ENCODE assay signal across 8 cellular contexts in genomic region chrX:53048169-53049126, GRCh38. TPM values are rescaled to one million over a fixed set of nuclear protein-coding genes. Genes with fewer than 3 reads are reported as not detected.
DNase-seq lines count a peak whose midpoint lies in the region; ATAC-seq and TF ChIP-seq lines count a peak whose summit lies in the region.

Gene GPR173 (plus strand): TSS chrX:53048789. CDS start chrX:53076622, 27,833 bp downstream.

- H3K4me1 ChIP-seq in A673 (ENCODE audit: insufficient read depth, low read length, poor library complexity, severe bottlenecking) (no peaks in the 10 kb centered on the region), left ventricle myocardium inferior (no peaks in the 10 kb centered on the region), prostate gland (replicated peaks) (no peaks in the 10 kb centered on the region)

- H3K4me3 Mint-ChIP-seq in activated naive CD8-positive, alpha-beta T cell treated with anti-CD3 and anti-CD28 coated beads, Interleukin-2, amount 10 ng/mL, durations not matched to agents 7 days and 5 days = peak within 1 kb of the TSS; percentile 45

- WGBS in prostate gland = 3% methylated on average over 11 of the region's 38 CpGs

- peak; percentile 30 for ATAC-seq in activated naive CD8-positive, alpha-beta T cell treated with anti-CD3 and anti-CD28 coated beads, Interleukin-2, amount 10 ng/mL, durations not matched to agents 7 days and 5 days (ENCODE audit: low read depth)
- ATAC-seq in HG02884 (IDR thresholded peaks at IDR 0.05; ENCODE audit: unreplicated experiment) = no peak
- no peak for ATAC-seq in HG03135 (IDR thresholded peaks at IDR 0.05; ENCODE audit: unreplicated experiment)

- TF ChIP-seq CTCF in A673 (conservative IDR thresholded peaks at IDR 0.05; ENCODE audit: low read depth, low read length) = no peak
- no peak for TF ChIP-seq CTCF in left ventricle myocardium inferior (IDR thresholded peaks at IDR 0.05; ENCODE audit: borderline replicate concordance)
- no peak for TF ChIP-seq CTCF in prostate gland (IDR thresholded peaks at IDR 0.05)
- TF ChIP-seq CTCF in GM13977 (IDR thresholded peaks at IDR 0.05; ENCODE audit: extremely low read depth, insufficient read depth, missing control alignments) = no peak

- no peaks in the 10 kb centered on the region for H3K27me3 ChIP-seq in A673 (replicated peaks; ENCODE audit: insufficient read depth, low read depth, low read length, poor library complexity)
- H3K27me3 ChIP-seq in left ventricle myocardium inferior (ENCODE audit: low read depth) = peaks cover 2% of the 10 kb centered on the region
- no peaks in the 10 kb centered on the region for H3K27me3 ChIP-seq in prostate gland (replicated peaks; ENCODE audit: insufficient read depth)

- H3K4me3 ChIP-seq in A673 (ENCODE audit: low read depth, low read length, poor library complexity, severe bottlenecking) = peak within 1 kb of the TSS; percentile 55
- H3K4me3 ChIP-seq in left ventricle myocardium inferior = peak within 1 kb of the TSS; percentile 59
- peak within 1 kb of the TSS; percentile 17 to 21 for H3K4me3 ChIP-seq in prostate gland

- peaks cover 4% of the 10 kb centered on the region for H3K27me3 Mint-ChIP-seq in activated naive CD8-positive, alpha-beta T cell treated with anti-CD3 and anti-CD28 coated beads, Interleukin-2, amount 10 ng/mL, durations not matched to agents 7 days and 5 days

- H3K36me3 Mint-ChIP-seq in activated naive CD8-positive, alpha-beta T cell treated with anti-CD3 and anti-CD28 coated beads, Interleukin-2, amount 10 ng/mL, durations not matched to agents 7 days and 5 days = no peaks in the 10 kb centered on the region

- no TSS peak for BruUV-seq in A673 (replicated peaks; lab: Mats Ljungman, UMichigan)

- intact Hi-C loops in A673 (cut with micrococcal nuclease; ENCODE audit: unreplicated experiment) (no loop called here), left ventricle myocardium inferior (cut with micrococcal nuclease) (no loop called here), prostate gland (cut with DNase I) (no loop called here)

- no peaks in the 10 kb centered on the region for H3K4me1 Mint-ChIP-seq in activated naive CD8-positive, alpha-beta T cell treated with anti-CD3 and anti-CD28 coated beads, Interleukin-2, amount 10 ng/mL, durations not matched to agents 7 days and 5 days

- in situ Hi-C loops in GM13977 (cut with MboI; ENCODE audit: low pct_unique_long_range_greater_than_20kb, low sequenced_read_pairs, unreplicated experiment) = no loop called here

- peak within 1 kb of the TSS; percentile 84 for H3K27ac ChIP-seq in A673 (ENCODE audit: low read depth, low read length, poor library complexity, severe bottlenecking)
- peak within 1 kb of the TSS; percentile 42 for H3K27ac ChIP-seq in left ventricle myocardium inferior (replicated peaks)
- H3K27ac ChIP-seq in prostate gland = no peak within 1 kb of the TSS

- CTCF ChIA-PET in A673 (lab: Charles Lee) = interaction anchor here (0.6 kb wide), 1 partner anchor 246 kb away, joined by 8 read pairs; no protein-coding TSS in a partner anchor

- H3K36me3 ChIP-seq in A673 (ENCODE audit: insufficient read depth, low read length, poor library complexity, severe bottlenecking) = no peaks in the 10 kb centered on the region
- no peaks in the 10 kb centered on the region for H3K36me3 ChIP-seq in left ventricle myocardium inferior
- no peaks in the 10 kb centered on the region for H3K36me3 ChIP-seq in prostate gland

- no peak for TF ChIP-seq POLR2A in prostate gland (IDR thresholded peaks at IDR 0.05)

- H3K9me3 ChIP-seq in A673 (ENCODE audit: low read depth, low read length, poor library complexity, severe bottlenecking) = no peaks in the 10 kb centered on the region
- no peaks in the 10 kb centered on the region for H3K9me3 ChIP-seq in left ventricle myocardium inferior (replicated peaks)
- no peaks in the 10 kb centered on the region for H3K9me3 ChIP-seq in prostate gland

- DNase-seq in A673 (ENCODE audit: low spot score) (peak; percentile 63), LHCN-M2 (ENCODE audit: low read depth) (peak; percentile 70), left ventricle myocardium inferior (peak; percentile 28), prostate gland (ENCODE audit: low spot score) (no peak), GM13977 (ENCODE audit: low spot score) (no peak)
- no peak for DNase-seq in activated naive CD8-positive, alpha-beta T cell treated with anti-CD3 and anti-CD28 coated beads, Interleukin-2, amount 10 ng/mL, durations not matched to agents 7 days and 5 days

- POLR2A ChIA-PET in A673 (lab: Charles Lee; ENCODE audit: low non-redundant PET) = no interaction called here
- POLR2A ChIA-PET in activated naive CD8-positive, alpha-beta T cell treated with anti-CD3 and anti-CD28 coated beads, Interleukin-2, amount 10 ng/mL, durations not matched to agents 7 days and 5 days (lab: Charles Lee) = no interaction called here

- no peak within 1 kb of the TSS for H3K27ac Mint-ChIP-seq in activated naive CD8-positive, alpha-beta T cell treated with anti-CD3 and anti-CD28 coated beads, Interleukin-2, amount 10 ng/mL, durations not matched to agents 7 days and 5 days

- no peaks in the 10 kb centered on the region for H3K9me3 Mint-ChIP-seq in activated naive CD8-positive, alpha-beta T cell treated with anti-CD3 and anti-CD28 coated beads, Interleukin-2, amount 10 ng/mL, durations not matched to agents 7 days and 5 days

RNA-seq across cellular contexts. Expression of gene GPR173, which starts in this region (rescaled TPM):
- 5.3 and 5.9 TPM in 2 replicates for total RNA-seq in A673 (2021)
- total RNA-seq in LHCN-M2 (2014; rRNA removed) = 2.3 and 4.1 TPM in 2 replicates
- 2.3 TPM for polyA plus RNA-seq in LHCN-M2 (2012)
- under 1 TPM; 0.08 to 0.14 TPM for total RNA-seq in activated naive CD8-positive, alpha-beta T cell treated with anti-CD3 and anti-CD28 coated beads, Interleukin-2, amount 10 ng/mL, durations not matched to agents 7 days and 5 days
- 0.25 TPM for total RNA-seq in left ventricle myocardium inferior
- total RNA-seq in prostate gland = 1 to 10 TPM; 1.9 to 3.6 TPM

Comparison
In these comparisons a context has a peak if more than half of its experiments do, and no peak if none do; other contexts are left out.
1. Peak in ATAC-seq in activated naive CD8-positive, alpha-beta T cell treated with anti-CD3 and anti-CD28 coated beads, Interleukin-2, amount 10 ng/mL, durations not matched to agents 7 days and 5 days; RNA of the gene not detected or under 1 TPM.
2. Peak in DNase-seq, H3K4me3 ChIP-seq and H3K27ac ChIP-seq in left ventricle myocardium inferior; RNA of the gene not detected or under 1 TPM.
3. DNase-seq: peak in A673 (single experiment) and LHCN-M2 (single experiment); none in activated naive CD8-positive, alpha-beta T cell treated with anti-CD3 and anti-CD28 coated beads, Interleukin-2, amount 10 ng/mL, durations not matched to agents 7 days and 5 days (single experiment), prostate gland (single experiment) and GM13977 (single experiment).
4. Peak in every context shown above with its lines, with median percentiles within 50 percentile points of each other: H3K4me3 ChIP-seq.